Comparison of ENCODE assay signal across 22 cellular contexts in the genomic region with DNA sequence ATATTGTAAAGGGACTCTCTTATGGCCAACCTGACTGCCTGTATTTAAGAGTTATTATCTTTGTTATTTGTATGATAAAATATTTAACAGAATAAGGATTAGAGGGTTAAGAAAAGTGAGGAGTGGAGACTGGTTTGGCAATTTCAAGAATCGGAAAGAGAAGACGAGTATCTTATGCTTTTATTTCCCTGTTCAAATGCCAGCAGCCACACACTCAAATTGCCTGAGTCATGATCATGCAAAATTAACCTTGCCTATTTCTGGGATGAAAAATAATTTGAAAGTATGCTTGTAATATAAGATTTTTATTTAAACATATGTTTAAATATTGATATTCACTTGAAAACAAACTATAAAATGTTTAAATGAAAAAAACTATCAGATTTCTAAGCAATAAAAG.
"Had no signal": no experiment of that assay in that cellular context is flagged by ENCODE, and none has a peak within 500 bp of the region (broad histone marks: within the 10 kb centered on the region; RNA-seq: fewer than 3 reads in every experiment).

No MANE protein-coding gene starts in this region.

- H3K27me3 ChIP-seq: esophagus muscularis mucosa, right atrium auricular region, tibial artery had no signal

- H3K27ac ChIP-seq: esophagus muscularis mucosa, left ventricle myocardium inferior, prostate gland, right atrium auricular region, tibial artery had no signal

- H3K36me3 ChIP-seq: esophagus muscularis mucosa, left ventricle myocardium inferior, prostate gland, right atrium auricular region, tibial artery had no signal

- DNase-seq: activated CD4-positive, alpha-beta T cell treated with anti-CD3 and anti-CD28 coated beads, Interleukin-2, amount 10 ng/mL, durations not matched to agents 24 days and 14 days; activated CD8-positive, alpha-beta T cell treated with anti-CD3 and anti-CD28 coated beads, Interleukin-2, amount 10 ng/mL, durations not matched to agents 7 days and 5 days; activated effector memory CD4-positive, alpha-beta T cell treated with Interleukin-2 at 50 U/mL for 16 hours; activated naive CD4-positive, alpha-beta T cell treated with anti-CD3 and anti-CD28 coated beads, Interleukin-2, amount 10 ng/mL, durations not matched to agents 7 days and 5 days; activated naive CD8-positive, alpha-beta T cell treated with anti-CD3 and anti-CD28 coated beads, Interleukin-2, amount 50 U/mL, for 24 hours; activated T-cell treated with anti-CD3 and anti-CD28 coated beads, Interleukin-2, amount 50 U/mL, for 24 hours; aorta; cerebellar nuclear complex; cortex of kidney; foreskin melanocyte; head of caudate nucleus; kidney; left ventricle myocardium inferior; stimulated activated naive CD8-positive, alpha-beta T cell treated with anti-CD3 and anti-CD28 coated beads, Interleukin-15, Interleukin-2, amounts not matched to agents 100 U/mL and 50 U/mL, for 24 hours; substantia nigra; T1000; tibial artery had no signal

- ATAC-seq: activated CD8-positive, alpha-beta T cell treated with anti-CD3 and anti-CD28 coated beads, Interleukin-2, amount 10 ng/mL, durations not matched to agents 7 days and 5 days; activated naive CD8-positive, alpha-beta T cell treated with anti-CD3 and anti-CD28 coated beads, Interleukin-2, amount 50 U/mL, for 24 hours; stimulated activated naive CD8-positive, alpha-beta T cell treated with anti-CD3 and anti-CD28 coated beads, Interleukin-15, Interleukin-2, amounts not matched to agents 100 U/mL and 50 U/mL, for 24 hours had no signal

- H3K4me3 ChIP-seq: esophagus muscularis mucosa, left ventricle myocardium inferior, prostate gland, right atrium auricular region, skin epidermis, tibial artery had no signal

- H3K4me3 Mint-ChIP-seq: activated CD4-positive, alpha-beta T cell treated with anti-CD3 and anti-CD28 coated beads, Interleukin-2, amount 10 ng/mL, durations not matched to agents 24 days and 14 days; activated CD8-positive, alpha-beta T cell treated with anti-CD3 and anti-CD28 coated beads, Interleukin-2, amount 10 ng/mL, durations not matched to agents 7 days and 5 days; activated naive CD4-positive, alpha-beta T cell treated with anti-CD3 and anti-CD28 coated beads, Interleukin-2, amount 10 ng/mL, durations not matched to agents 7 days and 5 days; activated naive CD8-positive, alpha-beta T cell treated with anti-CD3 and anti-CD28 coated beads, Interleukin-2, amount 50 U/mL, for 24 hours; activated T-cell treated with anti-CD3 and anti-CD28 coated beads, Interleukin-2, amount 50 U/mL, for 24 hours; neural crest cell had no signal

- H3K9me3 ChIP-seq: esophagus muscularis mucosa, prostate gland, right atrium auricular region, tibial artery had no signal

- H3K4me1 ChIP-seq: esophagus muscularis mucosa, left ventricle myocardium inferior, prostate gland, right atrium auricular region, tibial artery had no signal

- H3K27me3 Mint-ChIP-seq: activated CD4-positive, alpha-beta T cell treated with anti-CD3 and anti-CD28 coated beads, Interleukin-2, amount 10 ng/mL, durations not matched to agents 24 days and 14 days; activated naive CD4-positive, alpha-beta T cell treated with anti-CD3 and anti-CD28 coated beads, Interleukin-2, amount 10 ng/mL, durations not matched to agents 7 days and 5 days; activated naive CD8-positive, alpha-beta T cell treated with anti-CD3 and anti-CD28 coated beads, Interleukin-2, amount 50 U/mL, for 24 hours; activated T-cell treated with anti-CD3 and anti-CD28 coated beads, Interleukin-2, amount 50 U/mL, for 24 hours had no signal

- H3K27ac Mint-ChIP-seq: activated CD4-positive, alpha-beta T cell treated with anti-CD3 and anti-CD28 coated beads, Interleukin-2, amount 10 ng/mL, durations not matched to agents 24 days and 14 days; activated CD8-positive, alpha-beta T cell treated with anti-CD3 and anti-CD28 coated beads, Interleukin-2, amount 10 ng/mL, durations not matched to agents 7 days and 5 days; activated naive CD4-positive, alpha-beta T cell treated with anti-CD3 and anti-CD28 coated beads, Interleukin-2, amount 10 ng/mL, durations not matched to agents 7 days and 5 days; activated naive CD8-positive, alpha-beta T cell treated with anti-CD3 and anti-CD28 coated beads, Interleukin-2, amount 50 U/mL, for 24 hours; activated T-cell treated with anti-CD3 and anti-CD28 coated beads, Interleukin-2, amount 50 U/mL, for 24 hours had no signal
